17 cellular contexts compared by ENCODE assay signal in the genomic region with DNA sequence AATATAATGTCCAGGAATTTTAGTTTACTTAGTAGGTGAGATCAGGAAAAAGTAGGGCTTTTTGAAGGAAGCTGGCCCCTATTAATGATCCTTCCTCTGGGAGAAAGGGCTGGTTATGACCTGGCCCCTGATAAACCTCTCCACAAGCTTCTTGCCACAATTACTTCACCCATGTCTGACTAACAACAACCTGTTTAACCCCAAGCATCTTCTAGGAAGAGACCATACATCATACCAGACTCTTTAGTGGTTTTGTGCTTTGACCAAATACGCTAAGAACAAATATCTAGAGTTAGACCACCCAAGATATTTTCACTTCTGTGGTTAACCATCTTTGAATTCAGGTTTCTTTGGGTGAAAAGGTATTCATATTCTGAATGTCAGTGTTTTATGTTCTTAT.
"Had no signal": no experiment of that assay in that cellular context is flagged by ENCODE, and none has a peak within 500 bp of the region (broad histone marks: within the 10 kb centered on the region; RNA-seq: fewer than 3 reads in every experiment).

No MANE protein-coding gene starts in this region.

- H3K27me3 ChIP-seq: dorsolateral prefrontal cortex, right lobe of liver, tibial nerve, upper lobe of left lung had no signal

- H3K36me3 Mint-ChIP-seq: naive thymus-derived CD8-positive, alpha-beta T cell had no signal

- H3K27ac Mint-ChIP-seq: naive thymus-derived CD8-positive, alpha-beta T cell; progenitor cell of endocrine pancreas had no signal

- H3K4me1 Mint-ChIP-seq: naive thymus-derived CD8-positive, alpha-beta T cell had no signal

- H3K4me1 ChIP-seq: lower lobe of right lung, parathyroid adenoma, right lobe of liver, tibial nerve, upper lobe of left lung had no signal

- H3K27me3 Mint-ChIP-seq: progenitor cell of endocrine pancreas had no signal

- ATAC-seq: left ventricle myocardium superior; lower lobe of right lung; naive thymus-derived CD8-positive, alpha-beta T cell; right lobe of liver had no signal

- H3K4me3 ChIP-seq: dorsolateral prefrontal cortex, lower lobe of right lung, right lobe of liver, thoracic aorta, tibial nerve, upper lobe of left lung had no signal

- H3K36me3 ChIP-seq: lower lobe of right lung, right lobe of liver, thoracic aorta, tibial nerve, upper lobe of left lung had no signal

- H3K4me3 Mint-ChIP-seq: naive thymus-derived CD8-positive, alpha-beta T cell had no signal

- H3K27ac ChIP-seq: dorsolateral prefrontal cortex, lower lobe of right lung, parathyroid adenoma, right lobe of liver, thoracic aorta, tibial nerve, upper lobe of left lung had no signal

- H2AFZ ChIP-seq: parathyroid adenoma had no signal

- H3K79me2 ChIP-seq: parathyroid adenoma had no signal

- H3K9me3 ChIP-seq: lower lobe of right lung, right lobe of liver, thoracic aorta, tibial nerve, upper lobe of left lung had no signal

- DNase-seq: dorsolateral prefrontal cortex; effector CD4-positive, alpha-beta T cell; head of caudate nucleus; left ventricle myocardium superior; lower lobe of right lung; naive thymus-derived CD8-positive, alpha-beta T cell; occipital lobe; right lobe of liver; small intestine; stimulated activated CD4-positive, alpha-beta T cell treated with anti-CD3 and anti-CD28 coated beads, Interleukin-15, amount 100 ng/mL, for 24 hours; stimulated activated CD4-positive, alpha-beta T cell treated with anti-CD3 and anti-CD28 coated beads, Interleukin-2, amount 100 ng/mL, for 48 hours; stimulated activated naive CD4-positive, alpha-beta T cell; upper lobe of left lung had no signal
